In genomic region chr14:79656086-79656485, GRCh38 we compare ENCODE assay signal across 22 cellular contexts.
"Had no signal": no experiment of that assay in that cellular context is flagged by ENCODE, and none has a peak within 500 bp of the region (broad histone marks: within the 10 kb centered on the region; RNA-seq: fewer than 3 reads in every experiment).

No MANE protein-coding gene starts in this region.

- H3K27me3 ChIP-seq: esophagus squamous epithelium, gastrocnemius medialis, ovary, right atrium auricular region, upper lobe of left lung had no signal

- H3K9me3 ChIP-seq: esophagus squamous epithelium, gastrocnemius medialis, ovary, psoas muscle, right atrium auricular region, upper lobe of left lung had no signal

- H3K36me3 ChIP-seq: esophagus squamous epithelium, gastrocnemius medialis, ovary, right atrium auricular region, upper lobe of left lung had no signal

- H3K27ac ChIP-seq: esophagus squamous epithelium, gastrocnemius medialis, ovary, psoas muscle, right atrium auricular region, upper lobe of left lung had no signal

- DNase-seq: activated B cell treated with CpG ODN at 0.5 μM for 24 hours; activated CD4-positive, alpha-beta memory T cell treated with anti-CD3 and anti-CD28 coated beads for 36 hours; activated CD4-positive, alpha-beta T cell treated with anti-CD3 and anti-CD28 coated beads for 36 hours; activated naive CD4-positive, alpha-beta T cell treated with anti-CD3 and anti-CD28 coated beads for 36 hours; activated naive CD8-positive, alpha-beta T cell treated with anti-CD3 and anti-CD28 coated beads, Interleukin-2, amount 10 ng/mL, durations not matched to agents 7 days and 5 days; activated T-cell treated with anti-CD3 and anti-CD28 coated beads, Interleukin-2, amount 50 U/mL, for 48 hours; amniotic stem cell; cerebellar nuclear complex; cortex of kidney; endodermal cell; esophagus squamous epithelium; gastrocnemius medialis; head of caudate nucleus; islet precursor cell; left cardiac atrium; ovary; psoas muscle; stimulated activated CD4-positive, alpha-beta T cell treated with anti-CD3 and anti-CD28 coated beads, Interleukin-4, amount 100 ng/mL, for 24 hours; stimulated activated naive CD4-positive, alpha-beta T cell treated with Interleukin-2 at 50 U/mL for 16 hours; T1000; upper lobe of left lung had no signal

- H3K4me3 ChIP-seq: esophagus squamous epithelium, gastrocnemius medialis, ovary, psoas muscle, right atrium auricular region, upper lobe of left lung had no signal
